11 cellular contexts compared by ENCODE assay signal in genomic region chr10:62456611-62457101, GRCh38.
DNase-seq lines count a peak whose midpoint lies in the region; ATAC-seq, FAIRE-seq and TF ChIP-seq lines count a peak whose summit lies in the region.
"Had no signal": no experiment of that assay in that cellular context is flagged by ENCODE, and none has a peak within 500 bp of the region (broad histone marks: within the 10 kb centered on the region; RNA-seq: fewer than 3 reads in every experiment).

No MANE protein-coding gene starts in this region.

- FAIRE-seq in GM12891 (lab: Jason Lieb, UNC) = peak; percentile 100

- intact Hi-C loops in activated T-helper 1 cell treated with anti-CD3 and anti-CD28 coated beads, Interleukin-12 subunit alpha, Interleukin-12 subunit beta, Interleukin-2, Interleukin-4 antibody, amounts not matched to agents 30 ng/mL and 10 ng/mL and 1 ng/mL, durations not matched to agents 14 hours and 24 hours and 36 hours (cut with micrococcal nuclease) = no loop called here

- H3K27me3 ChIP-seq in H9 (ENCODE audit: insufficient read depth, low read length) = no peaks in the 10 kb centered on the region
- H3K27me3 ChIP-seq: body of pancreas had no signal

- peaks cover 23% of the 10 kb centered on the region for H3K4me1 Mint-ChIP-seq in activated T-helper 1 cell treated with anti-CD3 and anti-CD28 coated beads, Interleukin-12 subunit alpha, Interleukin-12 subunit beta, Interleukin-2, Interleukin-4 antibody, amounts not matched to agents 30 ng/mL and 10 ng/mL and 1 ng/mL, durations not matched to agents 14 hours and 24 hours and 36 hours (ENCODE audit: low read depth)
- peaks cover 0 to 4% of the 10 kb centered on the region in 2 experiments; a peak in 1 of 4 replicates for H3K4me1 Mint-ChIP-seq in H9

- no peaks in the 10 kb centered on the region for H3K9me3 Mint-ChIP-seq in activated T-helper 1 cell treated with anti-CD3 and anti-CD28 coated beads, Interleukin-12 subunit alpha, Interleukin-12 subunit beta, Interleukin-2, Interleukin-4 antibody, amounts not matched to agents 30 ng/mL and 10 ng/mL and 1 ng/mL, durations not matched to agents 14 hours and 24 hours and 36 hours
- peaks cover 0 to 4% of the 10 kb centered on the region in 2 experiments; a peak in 2 of 5 replicates for H3K9me3 Mint-ChIP-seq in H9

- no peak for TF ChIP-seq POLR2A in GM12891 (IDR thresholded peaks at IDR 0.05; ENCODE audit: low read depth, low read length)

- H3T11ph ChIP-seq in H9 (ENCODE audit: low read length) = no peak overlapping the region

- H3K4me1 ChIP-seq in H9 (ENCODE audit: insufficient read depth, low read length) = no peaks in the 10 kb centered on the region
- H3K4me1 ChIP-seq: body of pancreas had no signal

- no peak overlapping the region for H3K23ac ChIP-seq in H9 (ENCODE audit: insufficient read length, low read depth, low read length)

- no peaks in the 10 kb centered on the region for H3K23me2 ChIP-seq in H9 (ENCODE audit: insufficient read length, low read depth, low read length, poor library complexity, severe bottlenecking)

- no peak overlapping the region for H3K18ac ChIP-seq in H9 (ENCODE audit: insufficient read length, low read depth, low read length)

- no peaks in the 10 kb centered on the region for H3K9me3 ChIP-seq in H9 (ENCODE audit: control insufficient read depth, low read depth, low read length)
- H3K9me3 ChIP-seq: body of pancreas had no signal

- TF ChIP-seq CTCF in foreskin fibroblast (IDR thresholded peaks at IDR 0.05; ENCODE audit: low read depth, low read length) = no peak
- no peak for TF ChIP-seq CTCF in H9 (conservative IDR thresholded peaks at IDR 0.05)

- no peak overlapping the region for H3K4me3 ChIP-seq in foreskin fibroblast (ENCODE audit: low read depth in 1 of 2, low read length in 2 of 2)
- H3K4me3 ChIP-seq: body of pancreas, lung, SK-N-MC had no signal

- H3K14ac ChIP-seq in H9 (ENCODE audit: insufficient read depth, low read length) = no peak overlapping the region

- no CpG with 5 or more reads among the region's 5 CpGs for WGBS in H9 (ENCODE audit: extremely low coverage, insufficient read length, low lambda C conversion rate)

- H2BK5ac ChIP-seq in H9 (ENCODE audit: insufficient read length, low read length) = no peak overlapping the region

- ATAC-seq in GM21423 (IDR thresholded peaks at IDR 0.05; ENCODE audit: unreplicated experiment) = peak; percentile 98
- ATAC-seq in HG03432 (IDR thresholded peaks at IDR 0.05; ENCODE audit: unreplicated experiment) = peak; percentile 98
- ATAC-seq: body of pancreas had no signal

- no peak overlapping the region for H4K5ac ChIP-seq in H9 (ENCODE audit: insufficient read length, low read depth, low read length)

- H3K56ac ChIP-seq in H9 (ENCODE audit: insufficient read length, low read depth, low read length) = no peak overlapping the region

- H3K27ac ChIP-seq in H9 (ENCODE audit: insufficient read length, low read depth, low read length) = no peak overlapping the region
- H3K27ac ChIP-seq: body of pancreas, SK-N-MC had no signal

- H3K79me1 ChIP-seq in H9 (ENCODE audit: insufficient read depth, low read depth, low read length, poor library complexity, severe bottlenecking) = no peaks in the 10 kb centered on the region

- H3K9ac ChIP-seq in H9 (ENCODE audit: extremely low read depth, insufficient read length, low read length) = no peak overlapping the region

- no peak overlapping the region for H2BK12ac ChIP-seq in H9 (ENCODE audit: insufficient read length, low read depth, low read length)

- peaks cover 15% of the 10 kb centered on the region for H3K27me3 Mint-ChIP-seq in activated T-helper 1 cell treated with anti-CD3 and anti-CD28 coated beads, Interleukin-12 subunit alpha, Interleukin-12 subunit beta, Interleukin-2, Interleukin-4 antibody, amounts not matched to agents 30 ng/mL and 10 ng/mL and 1 ng/mL, durations not matched to agents 14 hours and 24 hours and 36 hours (ENCODE audit: insufficient read depth)
- no peaks in the 10 kb centered on the region for H3K27me3 Mint-ChIP-seq in H9 (ENCODE audit: low read depth)

- no peaks in the 10 kb centered on the region for H4K20me1 ChIP-seq in H9 (ENCODE audit: control insufficient read depth, insufficient read depth, insufficient read length)

- DNase-seq in GM12891 (ENCODE audit: insufficient read length, low spot score) (peak; percentile 30), foreskin fibroblast (peak; percentile 48 to 62), RKO (ENCODE audit: low spot score) (no peak), COLO668 (lab: John Stamatoyannopoulos, UW; ENCODE audit: unreplicated experiment) (no peak), H9 (no peak)
- no peak for DNase-seq in activated T-helper 1 cell treated with anti-CD3 and anti-CD28 coated beads, Interleukin-12 subunit alpha, Interleukin-12 subunit beta, Interleukin-2, Interleukin-4 antibody, amounts not matched to agents 30 ng/mL and 10 ng/mL and 1 ng/mL, durations not matched to agents 14 hours and 24 hours and 36 hours (ENCODE audit: low spot score)

- no peak overlapping the region for H2AFZ ChIP-seq in H9 (ENCODE audit: low read length)

- no peaks in the 10 kb centered on the region for H3K79me2 ChIP-seq in H9 (ENCODE audit: insufficient read depth, low read length)

- no peak overlapping the region for H3K27ac Mint-ChIP-seq in activated T-helper 1 cell treated with anti-CD3 and anti-CD28 coated beads, Interleukin-12 subunit alpha, Interleukin-12 subunit beta, Interleukin-2, Interleukin-4 antibody, amounts not matched to agents 30 ng/mL and 10 ng/mL and 1 ng/mL, durations not matched to agents 14 hours and 24 hours and 36 hours
- no peak overlapping the region for H3K27ac Mint-ChIP-seq in H9

- no peak overlapping the region for H2AK5ac ChIP-seq in H9 (ENCODE audit: insufficient read length, low read length)

- no peak overlapping the region for H2BK15ac ChIP-seq in H9 (ENCODE audit: low read depth, low read length)

- H2BK120ac ChIP-seq in H9 (ENCODE audit: low read depth, low read length, poor library complexity, severe bottlenecking) = no peak overlapping the region

- no peaks in the 10 kb centered on the region for H3K36me3 Mint-ChIP-seq in activated T-helper 1 cell treated with anti-CD3 and anti-CD28 coated beads, Interleukin-12 subunit alpha, Interleukin-12 subunit beta, Interleukin-2, Interleukin-4 antibody, amounts not matched to agents 30 ng/mL and 10 ng/mL and 1 ng/mL, durations not matched to agents 14 hours and 24 hours and 36 hours (ENCODE audit: low read depth)
- H3K36me3 Mint-ChIP-seq in H9 (ENCODE audit: insufficient read depth in 1 of 3, low read depth in 3 of 3) = no peaks in the 10 kb centered on the region

- no peak overlapping the region for H4K91ac ChIP-seq in H9 (ENCODE audit: insufficient read length, low read depth, low read length)

- no peak overlapping the region for H4K8ac ChIP-seq in H9 (replicated peaks; ENCODE audit: insufficient read length, low read depth, low read length)

- no peak overlapping the region for H2BK20ac ChIP-seq in H9 (ENCODE audit: low read depth, low read length, poor library complexity, severe bottlenecking)

- no peak overlapping the region for H3K4me3 Mint-ChIP-seq in activated T-helper 1 cell treated with anti-CD3 and anti-CD28 coated beads, Interleukin-12 subunit alpha, Interleukin-12 subunit beta, Interleukin-2, Interleukin-4 antibody, amounts not matched to agents 30 ng/mL and 10 ng/mL and 1 ng/mL, durations not matched to agents 14 hours and 24 hours and 36 hours
- H3K4me3 Mint-ChIP-seq in H9 = no peak overlapping the region

- H3K4ac ChIP-seq in H9 (ENCODE audit: low read depth, low read length) = no peak overlapping the region

- no peak overlapping the region for H3K4me2 ChIP-seq in H9 (ENCODE audit: insufficient read depth, insufficient read length, low read length)

TF ChIP-seq in GM12891, 5 proteins besides CTCF, POLR2A, EP300 and RAD21:
- no peak for TF ChIP-seq POLR2AphosphoS5 (IDR thresholded peaks at IDR 0.05; ENCODE audit: low read depth, low read length)
- TF ChIP-seq TAF1 (IDR thresholded peaks at IDR 0.05; ENCODE audit: low read depth, low read length) = no peak
- TF ChIP-seq PAX5 (IDR thresholded peaks at IDR 0.05; ENCODE audit: insufficient read depth, low read length, severe bottlenecking) = peak; percentile 14
- peak; percentile 79 for TF ChIP-seq POU2F2 (IDR thresholded peaks at IDR 0.05; ENCODE audit: low read depth, low read length)
- TF ChIP-seq SPI1 (IDR thresholded peaks at IDR 0.05; ENCODE audit: low read depth, low read length) = peak; percentile 99

Comparison
In these comparisons a context has a peak if more than half of its experiments do, and no peak if none do; other contexts are left out.
1. DNase-seq: peak in GM12891 (single experiment) and foreskin fibroblast (2 of 2); none in RKO (single experiment), COLO668 (single experiment), activated T-helper 1 cell treated with anti-CD3 and anti-CD28 coated beads, Interleukin-12 subunit alpha, Interleukin-12 subunit beta, Interleukin-2, Interleukin-4 antibody, amounts not matched to agents 30 ng/mL and 10 ng/mL and 1 ng/mL, durations not matched to agents 14 hours and 24 hours and 36 hours (single experiment) and H9 (single experiment).